15 cellular contexts compared by ENCODE assay signal in the genomic region with DNA sequence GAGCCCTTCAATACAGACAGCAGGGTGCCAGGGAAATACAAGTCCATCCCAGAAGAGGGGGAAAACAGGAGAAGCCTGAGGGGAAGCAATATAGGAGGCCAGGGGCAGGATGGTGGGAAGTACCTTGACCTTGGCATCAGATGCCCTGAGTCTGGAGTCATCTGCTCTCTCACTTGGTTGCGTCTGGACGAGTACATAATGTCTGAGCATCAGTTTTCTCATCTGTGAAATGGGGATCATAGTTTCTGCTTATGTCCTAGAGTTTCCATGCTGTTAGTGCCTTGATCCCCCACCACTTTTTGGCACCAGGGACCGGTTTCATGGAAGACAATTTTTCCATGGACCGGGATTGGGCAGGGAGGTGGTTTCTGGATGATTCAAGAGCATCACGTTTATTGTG. TPM values are rescaled to one million over a fixed set of nuclear protein-coding genes. Genes with fewer than 3 reads are reported as not detected.
A peak's percentile ranks its signal among the peaks of the same experiment; 100 is the strongest.
DNase-seq lines count a peak whose midpoint lies in the region; ATAC-seq lines count a peak whose summit lies in the region.
"Had no signal": no experiment of that assay in that cellular context is flagged by ENCODE, and none has a peak within 500 bp of the region (broad histone marks: within the 10 kb centered on the region; RNA-seq: fewer than 3 reads in every experiment).

No MANE protein-coding gene starts in this region.

- H3K4me1 Mint-ChIP-seq in stimulated activated naive CD8-positive, alpha-beta T cell treated with anti-CD3 and anti-CD28 coated beads, Interleukin-15, Interleukin-2, amounts not matched to agents 100 ng/mL and 50 ng/mL, for 24 hours (ENCODE audit: low read depth) = peaks cover 65% of the 10 kb centered on the region
- peaks cover 48% of the 10 kb centered on the region for H3K4me1 Mint-ChIP-seq in activated CD8-positive, alpha-beta T cell treated with anti-CD3 and anti-CD28 coated beads, Interleukin-2, amount 10 ng/mL, durations not matched to agents 7 days and 5 days (ENCODE audit: low read depth)
- peaks cover 37% of the 10 kb centered on the region for H3K4me1 Mint-ChIP-seq in memory B cell

- no peak for DNase-seq in stimulated activated naive CD8-positive, alpha-beta T cell treated with anti-CD3 and anti-CD28 coated beads, Interleukin-15, Interleukin-2, amounts not matched to agents 100 U/mL and 50 U/mL, for 24 hours
- DNase-seq in activated CD8-positive, alpha-beta T cell treated with anti-CD3 and anti-CD28 coated beads, Interleukin-2, amount 10 ng/mL, durations not matched to agents 7 days and 5 days = no peak
- DNase-seq in memory B cell (ENCODE audit: low spot score in 2 of 2) (no peak), NCI-H2196 (lab: John Stamatoyannopoulos, UW; ENCODE audit: unreplicated experiment) (no peak), Ammon's horn (ENCODE audit: low spot score) (no peak)
- DNase-seq: C1 segment of cervical spinal cord, GM23248, KBM-7, midbrain, NCI-H1694 had no signal

- H3K27ac Mint-ChIP-seq in stimulated activated naive CD8-positive, alpha-beta T cell treated with anti-CD3 and anti-CD28 coated beads, Interleukin-15, Interleukin-2, amounts not matched to agents 100 ng/mL and 50 ng/mL, for 24 hours = peak overlapping the region; percentile 93
- H3K27ac Mint-ChIP-seq in activated CD8-positive, alpha-beta T cell treated with anti-CD3 and anti-CD28 coated beads, Interleukin-2, amount 10 ng/mL, durations not matched to agents 7 days and 5 days = peak overlapping the region; percentile 51
- peak overlapping the region; percentile 66 for H3K27ac Mint-ChIP-seq in memory B cell

- CTCF ChIA-PET in activated CD8-positive, alpha-beta T cell treated with anti-CD3 and anti-CD28 coated beads, Interleukin-2, amount 10 ng/mL, durations not matched to agents 7 days and 5 days (lab: Charles Lee) = interaction anchor here (1.1 to 6.0 kb wide), 4 partner anchors 19 to 265 kb away, joined by 4 to 54 read pairs (median 4); no protein-coding TSS in a partner anchor

- no peak for ATAC-seq in stimulated activated naive CD8-positive, alpha-beta T cell treated with anti-CD3 and anti-CD28 coated beads, Interleukin-15, Interleukin-2, amounts not matched to agents 100 U/mL and 50 U/mL, for 24 hours
- no peak for ATAC-seq in activated CD8-positive, alpha-beta T cell treated with anti-CD3 and anti-CD28 coated beads, Interleukin-2, amount 10 ng/mL, durations not matched to agents 7 days and 5 days
- ATAC-seq in memory B cell (ENCODE audit: low read depth) (no peak), GM19395 (IDR thresholded peaks at IDR 0.05; ENCODE audit: unreplicated experiment) (no peak), HG03025 (IDR thresholded peaks at IDR 0.05; ENCODE audit: low FRiP score, unreplicated experiment) (no peak)
- ATAC-seq: gastrocnemius medialis, psoas muscle had no signal

- H3K27me3 Mint-ChIP-seq in stimulated activated naive CD8-positive, alpha-beta T cell treated with anti-CD3 and anti-CD28 coated beads, Interleukin-15, Interleukin-2, amounts not matched to agents 100 ng/mL and 50 ng/mL, for 24 hours = no peaks in the 10 kb centered on the region
- H3K27me3 Mint-ChIP-seq in activated CD8-positive, alpha-beta T cell treated with anti-CD3 and anti-CD28 coated beads, Interleukin-2, amount 10 ng/mL, durations not matched to agents 7 days and 5 days (ENCODE audit: low read depth) = no peaks in the 10 kb centered on the region
- H3K27me3 Mint-ChIP-seq in memory B cell = no peaks in the 10 kb centered on the region

- no peaks in the 10 kb centered on the region for H3K9me3 Mint-ChIP-seq in stimulated activated naive CD8-positive, alpha-beta T cell treated with anti-CD3 and anti-CD28 coated beads, Interleukin-15, Interleukin-2, amounts not matched to agents 100 ng/mL and 50 ng/mL, for 24 hours
- H3K9me3 Mint-ChIP-seq in activated CD8-positive, alpha-beta T cell treated with anti-CD3 and anti-CD28 coated beads, Interleukin-2, amount 10 ng/mL, durations not matched to agents 7 days and 5 days (ENCODE audit: insufficient read depth) = no peaks in the 10 kb centered on the region
- H3K9me3 Mint-ChIP-seq in memory B cell = no peaks in the 10 kb centered on the region

- H3K4me3 Mint-ChIP-seq in stimulated activated naive CD8-positive, alpha-beta T cell treated with anti-CD3 and anti-CD28 coated beads, Interleukin-15, Interleukin-2, amounts not matched to agents 100 ng/mL and 50 ng/mL, for 24 hours = peak overlapping the region; percentile 92
- H3K4me3 Mint-ChIP-seq in activated CD8-positive, alpha-beta T cell treated with anti-CD3 and anti-CD28 coated beads, Interleukin-2, amount 10 ng/mL, durations not matched to agents 7 days and 5 days = peak overlapping the region; percentile 89
- H3K4me3 Mint-ChIP-seq in memory B cell = no peak overlapping the region

- POLR2A ChIA-PET in activated CD8-positive, alpha-beta T cell treated with anti-CD3 and anti-CD28 coated beads, Interleukin-2, amount 10 ng/mL, durations not matched to agents 7 days and 5 days (lab: Charles Lee) = interaction anchor here (2.7 kb wide), 1 partner anchor 12 kb away, joined by 24 read pairs; no protein-coding TSS in a partner anchor

- H3K36me3 Mint-ChIP-seq in stimulated activated naive CD8-positive, alpha-beta T cell treated with anti-CD3 and anti-CD28 coated beads, Interleukin-15, Interleukin-2, amounts not matched to agents 100 ng/mL and 50 ng/mL, for 24 hours (ENCODE audit: low read depth) = peaks cover 64% of the 10 kb centered on the region
- peaks cover 39% of the 10 kb centered on the region for H3K36me3 Mint-ChIP-seq in activated CD8-positive, alpha-beta T cell treated with anti-CD3 and anti-CD28 coated beads, Interleukin-2, amount 10 ng/mL, durations not matched to agents 7 days and 5 days (ENCODE audit: low read depth)
- H3K36me3 Mint-ChIP-seq in memory B cell = peaks cover 16% of the 10 kb centered on the region

RNA-seq across cellular contexts. Expression of a gene that starts 2.3 kb away (rescaled TPM):
- total RNA-seq in activated CD8-positive, alpha-beta T cell treated with anti-CD3 and anti-CD28 coated beads, Interleukin-2, amount 10 ng/mL, durations not matched to agents 7 days and 5 days = 100 to 1,000 TPM; 117 to 119 TPM

RNA-seq across cellular contexts. Expression of a gene that starts 14.4 kb away (rescaled TPM):
- total RNA-seq in activated CD8-positive, alpha-beta T cell treated with anti-CD3 and anti-CD28 coated beads, Interleukin-2, amount 10 ng/mL, durations not matched to agents 7 days and 5 days = 10 to 100 TPM; 92.7 to 94.4 TPM
